Comparison of ENCODE assay signal across 8 cellular contexts in genomic region chr19:34364462-34364829, GRCh38. TPM values are rescaled to one million over a fixed set of nuclear protein-coding genes. Genes with fewer than 3 reads are reported as not detected.
DNase-seq lines count a peak whose midpoint lies in the region; ATAC-seq, FAIRE-seq and TF ChIP-seq lines count a peak whose summit lies in the region.

No MANE protein-coding gene starts in this region.

- FAIRE-seq in bronchial epithelial cell (lab: Jason Lieb, UNC), result no peak

- TF ChIP-seq CTCF in 22Rv1 (IDR thresholded peaks at IDR 0.05), result no peak
- no peak for TF ChIP-seq CTCF in bronchial epithelial cell (IDR thresholded peaks at IDR 0.05; ENCODE audit: insufficient read depth, low read length, severe bottlenecking)

- no peak for DNase-seq in bronchial epithelial cell (ENCODE audit: low read depth)
- DNase-seq in COLO829 (ENCODE audit: low spot score), result no peak
- DNase-seq in GOT3 (lab: John Stamatoyannopoulos, UW), result no peak
- no peak for DNase-seq in NK-92 (lab: John Stamatoyannopoulos, UW; ENCODE audit: unreplicated experiment)

- H3K27ac ChIP-seq in 22Rv1, result peak overlapping the region; percentile 83
- H3K27ac ChIP-seq in HUES6 (ENCODE audit: low read depth, low read length), result no peak overlapping the region
- H3K27ac ChIP-seq in mucosa of rectum (ENCODE audit: low read depth in 2 of 2, low read length in 2 of 2), result peak overlapping the region; percentile 41 to 82

- H3K27me3 ChIP-seq in HUES6 (ENCODE audit: control insufficient read depth, insufficient read depth, low read length) (no peaks in the 10 kb centered on the region), bronchial epithelial cell (ENCODE audit: control insufficient read depth, insufficient read depth, low read length) (no peaks in the 10 kb centered on the region), mucosa of rectum (ENCODE audit: control insufficient read depth in 2 of 2, insufficient read depth in 2 of 2, low read length in 2 of 2) (no peaks in the 10 kb centered on the region)

- H3K4me1 ChIP-seq in HUES6 (ENCODE audit: control insufficient read depth, insufficient read depth, low read length), result peaks cover 14% of the 10 kb centered on the region
- peaks cover 14% of the 10 kb centered on the region in 2 donors for H3K4me1 ChIP-seq in mucosa of rectum (ENCODE audit: control insufficient read depth in 2 of 2, insufficient read depth in 2 of 2, low read length in 2 of 2)

- H3K4me3 ChIP-seq in HUES6 (ENCODE audit: low read depth, low read length) (peak overlapping the region; percentile 89), bronchial epithelial cell (ENCODE audit: low read depth, low read length) (peak overlapping the region; percentile 86), mucosa of rectum (ENCODE audit: low read length in 2 of 2) (peak overlapping the region; percentile 82 to 86)

- no peak for ATAC-seq in GM21360 (IDR thresholded peaks at IDR 0.05; ENCODE audit: unreplicated experiment)

- peak overlapping the region; percentile 1 for H3K9ac ChIP-seq in HUES6 (ENCODE audit: low read length)
- peak overlapping the region; percentile 52 to 56 for H3K9ac ChIP-seq in mucosa of rectum (ENCODE audit: low read depth in 1 of 2, low read length in 2 of 2)

- no peaks in the 10 kb centered on the region for H3K9me3 ChIP-seq in HUES6 (ENCODE audit: control insufficient read depth, insufficient read depth, low read depth, low read length)
- no peaks in the 10 kb centered on the region for H3K9me3 ChIP-seq in mucosa of rectum (ENCODE audit: control insufficient read depth in 2 of 2, low read length in 2 of 2)

- peaks cover 33% of the 10 kb centered on the region for H3K36me3 ChIP-seq in HUES6 (ENCODE audit: control insufficient read depth, insufficient read depth, low read length)
- peaks cover 19% of the 10 kb centered on the region for H3K36me3 ChIP-seq in bronchial epithelial cell (ENCODE audit: control insufficient read depth, insufficient read depth, low read length)
- H3K36me3 ChIP-seq in mucosa of rectum (ENCODE audit: control insufficient read depth in 2 of 2, insufficient read depth in 2 of 2, low read length in 2 of 2), result peaks cover 17 to 30% of the 10 kb centered on the region in 2 donors

RNA-seq across cellular contexts. Expression of gene GPI, which starts 0.6 kb away (rescaled TPM):
- total RNA-seq in bronchial epithelial cell, result 125 and 130 TPM in 2 replicates

RNA-seq across cellular contexts. Expression of gene PDCD2L, which starts 39.8 kb away (rescaled TPM):
- total RNA-seq in bronchial epithelial cell, result 12.9 and 24.5 TPM in 2 replicates
